8 cellular contexts compared by ENCODE assay signal in the genomic region with DNA sequence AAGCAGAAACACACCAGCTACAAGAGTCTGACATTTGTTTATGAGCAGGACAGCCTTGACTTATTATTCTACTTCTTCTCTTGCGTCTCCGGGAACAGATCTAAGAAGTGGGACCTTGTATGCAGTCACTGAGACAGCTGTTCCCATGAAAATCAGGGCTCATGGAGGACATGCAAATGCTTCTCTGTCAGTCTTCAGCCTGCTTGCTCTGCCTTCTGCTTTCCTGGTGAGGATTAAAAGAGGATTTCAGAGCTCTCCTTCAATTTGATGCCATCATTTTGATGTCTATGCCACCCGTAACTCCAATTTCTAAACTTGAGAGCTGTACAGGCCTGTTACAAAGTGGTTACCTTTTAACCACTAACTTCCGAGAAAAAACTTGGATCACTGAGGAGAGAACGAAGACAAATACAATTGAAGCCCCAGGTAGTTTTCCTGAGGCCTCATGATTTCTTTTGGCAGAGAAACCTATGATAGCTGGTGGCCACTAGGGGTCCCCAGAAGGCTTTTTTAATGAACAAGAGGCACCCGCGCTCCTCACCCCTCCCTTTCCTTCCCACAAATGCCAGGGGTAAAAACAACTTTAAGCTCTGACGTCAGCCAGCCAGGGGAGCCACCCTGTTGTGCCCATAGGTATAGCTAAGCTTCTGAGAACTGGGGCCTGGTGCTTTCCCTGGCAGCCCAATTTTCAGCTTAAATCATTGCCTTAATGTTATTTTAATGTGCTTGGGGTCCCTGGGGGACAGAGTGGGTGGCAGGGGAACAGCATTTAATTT.
DNase-seq lines count a peak whose midpoint lies in the region; ATAC-seq and TF ChIP-seq lines count a peak whose summit lies in the region.

No MANE protein-coding gene starts in this region.

- H3K4me3 ChIP-seq in HL-60 (replicated peaks; ENCODE audit: insufficient read depth, low read length), result no peak overlapping the region
- no peak overlapping the region for H3K4me3 ChIP-seq in effector memory CD4-positive, alpha-beta T cell (ENCODE audit: insufficient read depth, low read depth, low read length, poor library complexity, severe bottlenecking)
- H3K4me3 ChIP-seq in mesenchymal stem cell (ENCODE audit: insufficient read depth in 1 of 2, low read depth in 1 of 2, low read length in 2 of 2), result no peak overlapping the region

- H3K9me3 ChIP-seq in effector memory CD4-positive, alpha-beta T cell (ENCODE audit: control insufficient read depth, low read length), result no peaks in the 10 kb centered on the region
- no peaks in the 10 kb centered on the region for H3K9me3 ChIP-seq in mesenchymal stem cell (ENCODE audit: control insufficient read depth, low read length)

- H2AK5ac ChIP-seq in mesenchymal stem cell (ENCODE audit: low read length, severe bottlenecking), result no peak overlapping the region

- peaks cover 38% of the 10 kb centered on the region for H3K4me1 Mint-ChIP-seq in activated CD8-positive, alpha-beta T cell treated with anti-CD3 and anti-CD28 coated beads, Interleukin-2, amount 10 ng/mL, durations not matched to agents 7 days and 5 days (ENCODE audit: low read depth)

- H4K91ac ChIP-seq in mesenchymal stem cell (ENCODE audit: low read length), result no peak overlapping the region

- DNase-seq in CMK (ENCODE audit: low read depth), result peak; percentile 30
- peak; percentile 48 for DNase-seq in GM20000 (ENCODE audit: low spot score)
- peak in 1 of 2 experiments; percentile 77 for DNase-seq in HL-60 (ENCODE audit: low read depth in 1 of 2, low spot score in 1 of 2)
- DNase-seq in NCI-H82 treated with DMSO at 0.1 percent for 48 hours (lab: John Stamatoyannopoulos, UW; ENCODE audit: unreplicated experiment), result peak; percentile 80
- DNase-seq in activated CD8-positive, alpha-beta T cell treated with anti-CD3 and anti-CD28 coated beads, Interleukin-2, amount 10 ng/mL, durations not matched to agents 7 days and 5 days, result peak; percentile 90
- peak; percentile 76 to 81 (median 79) for DNase-seq in effector memory CD4-positive, alpha-beta T cell
- peak; percentile 89 for DNase-seq in mesenchymal stem cell
- peak; percentile 62 to 79 for DNase-seq in stimulated activated CD8-positive, alpha-beta memory T cell treated with anti-CD3 and anti-CD28 coated beads, Interleukin-15, amount 100 ng/mL, for 4 hours (ENCODE audit: low read depth in 2 of 2)

- peaks cover 2% of the 10 kb centered on the region for H3K27me3 Mint-ChIP-seq in activated CD8-positive, alpha-beta T cell treated with anti-CD3 and anti-CD28 coated beads, Interleukin-2, amount 10 ng/mL, durations not matched to agents 7 days and 5 days (ENCODE audit: low read depth)

- H3K9me3 Mint-ChIP-seq in activated CD8-positive, alpha-beta T cell treated with anti-CD3 and anti-CD28 coated beads, Interleukin-2, amount 10 ng/mL, durations not matched to agents 7 days and 5 days (ENCODE audit: insufficient read depth), result no peaks in the 10 kb centered on the region

- H3K14ac ChIP-seq in mesenchymal stem cell (ENCODE audit: low read length in 2 of 2), result peak overlapping the region in 1 of 2 experiments; percentile 65

- H2AFZ ChIP-seq in mesenchymal stem cell (ENCODE audit: low read depth, low read length), result peak overlapping the region; percentile 61

- peak overlapping the region; percentile 84 for H3K9ac ChIP-seq in mesenchymal stem cell (ENCODE audit: low read length)

- no peaks in the 10 kb centered on the region for H3K36me3 Mint-ChIP-seq in activated CD8-positive, alpha-beta T cell treated with anti-CD3 and anti-CD28 coated beads, Interleukin-2, amount 10 ng/mL, durations not matched to agents 7 days and 5 days (ENCODE audit: low read depth)

- no peak overlapping the region for H3K23ac ChIP-seq in mesenchymal stem cell (ENCODE audit: low read length in 2 of 2)

- H3K27ac ChIP-seq in HL-60 (replicated peaks), result no peak overlapping the region
- peak overlapping the region; percentile 31 for H3K27ac ChIP-seq in effector memory CD4-positive, alpha-beta T cell (ENCODE audit: insufficient read depth, low read length, poor library complexity, severe bottlenecking)
- H3K27ac ChIP-seq in mesenchymal stem cell (ENCODE audit: low read length, poor library complexity, severe bottlenecking), result no peak overlapping the region

- 13% methylated on average over 8 of the region's 8 CpGs for WGBS in mesenchymal stem cell

- no peak overlapping the region for H3K4me3 Mint-ChIP-seq in activated CD8-positive, alpha-beta T cell treated with anti-CD3 and anti-CD28 coated beads, Interleukin-2, amount 10 ng/mL, durations not matched to agents 7 days and 5 days

- H3K4me2 ChIP-seq in mesenchymal stem cell (ENCODE audit: low read length, poor library complexity, severe bottlenecking), result no peak overlapping the region

- POLR2A ChIA-PET in activated CD8-positive, alpha-beta T cell treated with anti-CD3 and anti-CD28 coated beads, Interleukin-2, amount 10 ng/mL, durations not matched to agents 7 days and 5 days (lab: Charles Lee), result interaction anchor here (0.6 to 1.2 kb wide), 3 partner anchors 80 to 145 kb away, joined by 3 to 4 read pairs (median 3); no protein-coding TSS in a partner anchor

- peak overlapping the region; percentile 28 to 64 for H3K18ac ChIP-seq in mesenchymal stem cell (ENCODE audit: low read depth in 1 of 2, low read length in 2 of 2)

- H2BK120ac ChIP-seq in mesenchymal stem cell (ENCODE audit: low read depth, low read length), result no peak overlapping the region

- H3K27me3 ChIP-seq in HL-60 (ENCODE audit: insufficient read depth, poor library complexity, severe bottlenecking) (no peaks in the 10 kb centered on the region), mesenchymal stem cell (ENCODE audit: control insufficient read depth in 1 of 2, insufficient read depth in 1 of 2, low read length in 2 of 2) (no peaks in the 10 kb centered on the region)
- no peaks in the 10 kb centered on the region for H3K27me3 ChIP-seq in effector memory CD4-positive, alpha-beta T cell (replicated peaks; ENCODE audit: control insufficient read depth, insufficient read depth, low read length, poor library complexity, severe bottlenecking)

- peaks cover 6% of the 10 kb centered on the region for H3K4me1 ChIP-seq in effector memory CD4-positive, alpha-beta T cell (ENCODE audit: control insufficient read depth, insufficient read depth, low read length, poor library complexity, severe bottlenecking)
- H3K4me1 ChIP-seq in mesenchymal stem cell (ENCODE audit: control insufficient read depth, insufficient read depth, low read depth, low read length), result peaks cover 6% of the 10 kb centered on the region

- CTCF ChIA-PET in activated CD8-positive, alpha-beta T cell treated with anti-CD3 and anti-CD28 coated beads, Interleukin-2, amount 10 ng/mL, durations not matched to agents 7 days and 5 days (lab: Charles Lee), result interaction anchor here (0.6 to 7.3 kb wide), 67 partner anchors 8 to 1637 kb away, joined by 3 to 155 read pairs (median 4); partner anchors contain the start of genes DDIT4L and H2AZ1

- H3K4ac ChIP-seq in mesenchymal stem cell (ENCODE audit: low read depth in 1 of 2, low read length in 2 of 2), result no peak overlapping the region

- no peak overlapping the region for H2BK15ac ChIP-seq in mesenchymal stem cell (ENCODE audit: low read depth, poor library complexity, severe bottlenecking)

- no peak overlapping the region for H4K8ac ChIP-seq in mesenchymal stem cell (ENCODE audit: low read length)

- peak; percentile 99 for ATAC-seq in activated CD8-positive, alpha-beta T cell treated with anti-CD3 and anti-CD28 coated beads, Interleukin-2, amount 10 ng/mL, durations not matched to agents 7 days and 5 days

- H2BK12ac ChIP-seq in mesenchymal stem cell (ENCODE audit: low read length in 2 of 2), result peak overlapping the region; percentile 14 to 71

- H3K36me3 ChIP-seq in effector memory CD4-positive, alpha-beta T cell (ENCODE audit: control insufficient read depth, insufficient read depth, low read length), result no peaks in the 10 kb centered on the region
- H3K36me3 ChIP-seq in mesenchymal stem cell (ENCODE audit: control insufficient read depth in 1 of 2, insufficient read depth in 2 of 2, low read depth in 1 of 2, low read length in 2 of 2), result no peaks in the 10 kb centered on the region

- H3K27ac Mint-ChIP-seq in activated CD8-positive, alpha-beta T cell treated with anti-CD3 and anti-CD28 coated beads, Interleukin-2, amount 10 ng/mL, durations not matched to agents 7 days and 5 days, result peak overlapping the region; percentile 54

- TF ChIP-seq CTCF in GM20000 (IDR thresholded peaks at IDR 0.05; ENCODE audit: extremely low read depth, missing control alignments), result peak; percentile 65
- peak; percentile 75 for TF ChIP-seq CTCF in HL-60 (IDR thresholded peaks at IDR 0.05; ENCODE audit: insufficient read depth, low read length)

- H2BK5ac ChIP-seq in mesenchymal stem cell (ENCODE audit: low read depth, low read length, poor library complexity, severe bottlenecking), result no peak overlapping the region

- no peaks in the 10 kb centered on the region for H3K79me1 ChIP-seq in mesenchymal stem cell (replicated peaks; ENCODE audit: low read length, poor library complexity, severe bottlenecking)
